ENCODE assay signal across 6 cellular contexts in genomic region chr11:69884286-69884685, GRCh38.
"Had no signal": no experiment of that assay in that cellular context is flagged by ENCODE, and none has a peak within 500 bp of the region (broad histone marks: within the 10 kb centered on the region; RNA-seq: fewer than 3 reads in every experiment).

No MANE protein-coding gene starts in this region.

- H3K4me3 ChIP-seq: GM23338 had no signal

- H3K4me2 ChIP-seq: GM23338 had no signal

- ATAC-seq: GM23338, HepG2 had no signal

- H3K27ac ChIP-seq: HL-60 had no signal

- DNase-seq: H9, HCEC 1CT, HFFc6 had no signal

- H2AFZ ChIP-seq: GM23338 had no signal
